ENCODE assay signal across 8 cellular contexts in genomic region chr1:14598498-14599172, GRCh38. TPM values are rescaled to one million over a fixed set of nuclear protein-coding genes. Genes with fewer than 3 reads are reported as not detected.
DNase-seq lines count a peak whose midpoint lies in the region; ATAC-seq and TF ChIP-seq lines count a peak whose summit lies in the region.

Gene KAZN (plus strand): TSS chr1:14598685.

- H3K27me3 Mint-ChIP-seq in immature natural killer cell (ENCODE audit: low read depth in 3 of 3): peaks cover 21 to 47% (median 21%) of the 10 kb centered on the region in 3 donors

- H3K27me3 ChIP-seq in DND-41 (ENCODE audit: insufficient read depth, low read length, poor library complexity): peaks cover 24% of the 10 kb centered on the region

- H4K20me1 ChIP-seq in DND-41 (ENCODE audit: insufficient read depth, low read length): 0 out of 2 replicates have a peak, but pooled peaks cover 4% of the 10 kb centered on the region

- peak within 1 kb of the TSS; percentile 74 for H3K9ac ChIP-seq in DND-41 (ENCODE audit: low read depth, low read length)

- DNase-seq in DND-41 (peak; percentile 72), NCI-H2196 (lab: John Stamatoyannopoulos, UW; ENCODE audit: unreplicated experiment) (peak; percentile 48), fibroblast of the aortic adventitia (ENCODE audit: low read depth) (no peak), occipital lobe (lab: John Stamatoyannopoulos, UW) (no peak), immature natural killer cell (no peak), NCI-H2029 (lab: John Stamatoyannopoulos, UW) (no peak)

- no peaks in the 10 kb centered on the region for H3K36me3 Mint-ChIP-seq in immature natural killer cell

- peak within 1 kb of the TSS; percentile 23; the same call in 1 of the 2 replicates for H3K27ac ChIP-seq in DND-41 (ENCODE audit: low read length)

- peak within 1 kb of the TSS; percentile 62 for H2AFZ ChIP-seq in DND-41 (ENCODE audit: low read depth, low read length)

- ATAC-seq in DND-41 (ENCODE audit: insufficient read depth, low read depth) (peak; percentile 73), GM18907 (IDR thresholded peaks at IDR 0.05; ENCODE audit: unreplicated experiment) (no peak), GM21423 (IDR thresholded peaks at IDR 0.05; ENCODE audit: unreplicated experiment) (no peak)

- no peaks in the 10 kb centered on the region for H3K9me3 ChIP-seq in DND-41 (ENCODE audit: insufficient read depth, low read length, severe bottlenecking)

- H3K27ac Mint-ChIP-seq in immature natural killer cell: no peak within 1 kb of the TSS

- H3K4me1 ChIP-seq in DND-41 (ENCODE audit: insufficient read depth, low read length): peaks cover 32% of the 10 kb centered on the region

- H3K4me2 ChIP-seq in DND-41 (ENCODE audit: insufficient read depth, low read length): peak within 1 kb of the TSS; percentile 76

- H3K9me3 Mint-ChIP-seq in immature natural killer cell: no peaks in the 10 kb centered on the region

- H3K4me3 Mint-ChIP-seq in immature natural killer cell: no peak within 1 kb of the TSS

- no peaks in the 10 kb centered on the region for H3K4me1 Mint-ChIP-seq in immature natural killer cell

- no peaks in the 10 kb centered on the region for H3K79me2 ChIP-seq in DND-41 (ENCODE audit: insufficient read depth, low read length)

- H3K36me3 ChIP-seq in DND-41 (ENCODE audit: insufficient read depth, low read length): no peaks in the 10 kb centered on the region

- TF ChIP-seq CTCF in DND-41 (IDR thresholded peaks at IDR 0.05; ENCODE audit: borderline replicate concordance, extremely low read depth, low read length, poor library complexity, severe bottlenecking) (peak; percentile 3), fibroblast of the aortic adventitia (IDR thresholded peaks at IDR 0.05; ENCODE audit: insufficient read depth, low read length) (no peak)

- H3K4me3 ChIP-seq in DND-41 (ENCODE audit: low read depth in 1 of 2, low read length in 2 of 2): peak within 1 kb of the TSS; percentile 36 to 65
- peak within 1 kb of the TSS; percentile 57 for H3K4me3 ChIP-seq in fibroblast of the aortic adventitia (ENCODE audit: low read depth, low read length)

RNA-seq across cellular contexts. Expression of gene KAZN, which starts in this region (rescaled TPM):
- total RNA-seq in fibroblast of the aortic adventitia (ENCODE audit: low replicate concordance): 3.9 and 23.6 TPM in 2 replicates
- total RNA-seq in occipital lobe: 27.5 TPM
- polyA plus RNA-seq in immature natural killer cell: under 1 TPM in 1 of 3 donors, not detected in 2; 0.24 TPM

Comparison
In these comparisons a context has a peak if more than half of its experiments do, and no peak if none do; other contexts are left out.
1. DNase-seq: peak in DND-41 (single experiment) and NCI-H2196 (single experiment); none in fibroblast of the aortic adventitia (single experiment), occipital lobe (single experiment), immature natural killer cell (0 of 3) and NCI-H2029 (single experiment).